In genomic region chr7:146359181-146359580, GRCh38 we compare ENCODE assay signal across 30 cellular contexts.
"Had no signal": no experiment of that assay in that cellular context is flagged by ENCODE, and none has a peak within 500 bp of the region (broad histone marks: within the 10 kb centered on the region; RNA-seq: fewer than 3 reads in every experiment).

No MANE protein-coding gene starts in this region.

- H3K9me3 ChIP-seq: ascending aorta, esophagus muscularis mucosa, gastroesophageal sphincter had no signal

- H3K36me3 ChIP-seq: ascending aorta, esophagus muscularis mucosa, gastroesophageal sphincter, heart right ventricle, WERI-Rb-1 had no signal

- H3K27me3 ChIP-seq: ascending aorta, esophagus muscularis mucosa, gastroesophageal sphincter, heart right ventricle had no signal

- ATAC-seq: activated CD4-positive, CD25-positive, alpha-beta regulatory T cell treated with anti-CD3 and anti-CD28 coated beads, Interleukin-2, amount 50 U/mL, for 24 hours; activated CD8-positive, alpha-beta T cell treated with anti-CD3 and anti-CD28 coated beads for 36 hours; activated naive CD8-positive, alpha-beta T cell treated with anti-CD3 and anti-CD28 coated beads, Interleukin-2, amount 50 U/mL, for 24 hours; effector memory CD8-positive, alpha-beta T cell; gastroesophageal sphincter; heart right ventricle; T-helper 17 cell had no signal

- H3K27ac ChIP-seq: ascending aorta, coronary artery, esophagus muscularis mucosa, gastroesophageal sphincter, heart right ventricle, WERI-Rb-1 had no signal

- DNase-seq: activated B cell treated with CpG ODN at 0.5 μM for 24 hours; activated CD4-positive, alpha-beta T cell treated with anti-CD3 and anti-CD28 coated beads for 48 hours; activated CD4-positive, alpha-beta T cell treated with anti-CD3 and anti-CD28 coated beads, Interleukin-2, amount 50 U/mL, for 1 hour; activated CD4-positive, alpha-beta T cell treated with anti-CD3 and anti-CD28 coated beads, Interleukin-2, amount 50 U/mL, for 48 hours; activated CD8-positive, alpha-beta memory T cell treated with anti-CD3 and anti-CD28 coated beads for 24 hours; activated CD8-positive, alpha-beta memory T cell treated with anti-CD3 and anti-CD28 coated beads, Interleukin-2, amount 50 U/mL, for 4 hours; activated CD8-positive, alpha-beta T cell treated with anti-CD3 and anti-CD28 coated beads for 36 hours; activated effector memory CD4-positive, alpha-beta T cell treated with anti-CD3 and anti-CD28 coated beads, Interleukin-2, amount 50 U/mL, for 16 hours; activated naive CD4-positive, alpha-beta T cell treated with anti-CD3 and anti-CD28 coated beads for 36 hours; activated naive CD8-positive, alpha-beta T cell treated with anti-CD3 and anti-CD28 coated beads for 36 hours; activated naive CD8-positive, alpha-beta T cell treated with anti-CD3 and anti-CD28 coated beads, Interleukin-2, amount 50 U/mL, for 24 hours; activated T-cell treated with anti-CD3 and anti-CD28 coated beads, Interleukin-2, amount 50 U/mL, for 1 hour; activated T-cell treated with anti-CD3 and anti-CD28 coated beads, Interleukin-2, amount 50 U/mL, for 48 hours; central memory CD4-positive, alpha-beta T cell; cerebellar nuclear complex; dermis blood vessel endothelial cell; effector CD4-positive, alpha-beta T cell; effector memory CD8-positive, alpha-beta T cell; erythroblast; foreskin melanocyte; heart right ventricle; T-helper 1 cell; T-helper 17 cell; T1000; WERI-Rb-1 had no signal

- H3K4me1 ChIP-seq: ascending aorta, esophagus muscularis mucosa, gastroesophageal sphincter, heart right ventricle had no signal

- H3K4me3 ChIP-seq: ascending aorta, coronary artery, esophagus muscularis mucosa, gastroesophageal sphincter, heart right ventricle had no signal
